16 cellular contexts compared by ENCODE assay signal in genomic region chr3:127448161-127448561, GRCh38.
A peak's percentile ranks its signal among the peaks of the same experiment; 100 is the strongest.
DNase-seq lines count a peak whose midpoint lies in the region; ATAC-seq and TF ChIP-seq lines count a peak whose summit lies in the region.
"Had no signal": no experiment of that assay in that cellular context is flagged by ENCODE, and none has a peak within 500 bp of the region (broad histone marks: within the 10 kb centered on the region; RNA-seq: fewer than 3 reads in every experiment).

No MANE protein-coding gene starts in this region.

- H3K36me3 Mint-ChIP-seq in CD14-positive monocyte = no peaks in the 10 kb centered on the region
- H3K36me3 Mint-ChIP-seq in naive thymus-derived CD4-positive, alpha-beta T cell = no peaks in the 10 kb centered on the region

- H3K27ac Mint-ChIP-seq in CD14-positive monocyte = no peak overlapping the region
- H3K27ac Mint-ChIP-seq in naive thymus-derived CD4-positive, alpha-beta T cell = no peak overlapping the region
- H3K27ac Mint-ChIP-seq: CD4-positive, alpha-beta T cell; nephron had no signal

- H3K9me3 ChIP-seq in naive thymus-derived CD4-positive, alpha-beta T cell (ENCODE audit: control insufficient read depth in 2 of 3, low read length in 3 of 3) = no peaks in the 10 kb centered on the region

- in situ Hi-C loops in SK-MEL-5 (cut with HindIII; ENCODE audit: low pct_unique_long_range_greater_than_20kb, low sequenced_read_pairs) = no loop called here

- no peak overlapping the region for H3K27ac ChIP-seq in naive thymus-derived CD4-positive, alpha-beta T cell (ENCODE audit: low read depth, low read length)
- H3K27ac ChIP-seq: skin epidermis had no signal

- H3K9me3 Mint-ChIP-seq in CD14-positive monocyte = peaks cover 0 to 3% (median 0%) of the 10 kb centered on the region in 7 donors
- peaks cover 0 to 5% (median 0%) of the 10 kb centered on the region in 11 donors for H3K9me3 Mint-ChIP-seq in naive thymus-derived CD4-positive, alpha-beta T cell
- H3K9me3 Mint-ChIP-seq: CD4-positive, alpha-beta T cell; nephron had no signal

- no peak for TF ChIP-seq CTCF in CD14-positive monocyte (IDR thresholded peaks at IDR 0.05)

- no peak overlapping the region for H3K4me3 Mint-ChIP-seq in CD14-positive monocyte
- H3K4me3 Mint-ChIP-seq in naive thymus-derived CD4-positive, alpha-beta T cell = no peak overlapping the region
- H3K4me3 Mint-ChIP-seq: CD4-positive, alpha-beta T cell; nephron had no signal

- H3K4me3 ChIP-seq in naive thymus-derived CD4-positive, alpha-beta T cell (ENCODE audit: low read length) = no peak overlapping the region
- H3K4me3 ChIP-seq: skin epidermis had no signal

- H3K36me3 ChIP-seq in naive thymus-derived CD4-positive, alpha-beta T cell (ENCODE audit: control insufficient read depth in 2 of 3, insufficient read depth in 3 of 3, low read length in 3 of 3) = no peaks in the 10 kb centered on the region

- H3K4me1 Mint-ChIP-seq in CD14-positive monocyte = no peaks in the 10 kb centered on the region
- no peaks in the 10 kb centered on the region for H3K4me1 Mint-ChIP-seq in naive thymus-derived CD4-positive, alpha-beta T cell
- H3K4me1 Mint-ChIP-seq: nephron had no signal

- POLR2A ChIA-PET in naive thymus-derived CD4-positive, alpha-beta T cell (lab: Charles Lee) = no interaction called here

- ATAC-seq in HG03139 (IDR thresholded peaks at IDR 0.05; ENCODE audit: unreplicated experiment) (no peak), GM19328 (IDR thresholded peaks at IDR 0.05; ENCODE audit: unreplicated experiment) (no peak)
- ATAC-seq in naive thymus-derived CD4-positive, alpha-beta T cell = no peak
- ATAC-seq: left lobe of liver had no signal

- CTCF ChIA-PET in naive thymus-derived CD4-positive, alpha-beta T cell (lab: Charles Lee) = no interaction called here

- DNase-seq in CD14-positive monocyte (ENCODE audit: low spot score) (peak; percentile 15), NAMALWA (ENCODE audit: low spot score) (peak; percentile 64), SK-MEL-5 (ENCODE audit: low read depth, low spot score) (peak; percentile 46), iPS-NIHi11 (ENCODE audit: low spot score) (peak; percentile 33)
- DNase-seq in activated CD4-positive, alpha-beta T cell treated with anti-CD3 and anti-CD28 coated beads for 1 hour = no peak
- no peak for DNase-seq in naive thymus-derived CD4-positive, alpha-beta T cell
- DNase-seq: activated T-cell treated with anti-CD3 and anti-CD28 coated beads for 4 hours, anterior cingulate cortex, NCI-H526 treated with DMSO at 0.1 percent for 48 hours, substantia nigra had no signal

- intact Hi-C loops in CD14-positive monocyte (cut with micrococcal nuclease) = no loop called here
- intact Hi-C loops in naive thymus-derived CD4-positive, alpha-beta T cell (cut with micrococcal nuclease) = no loop called here

- H3K4me1 ChIP-seq in naive thymus-derived CD4-positive, alpha-beta T cell (ENCODE audit: control insufficient read depth in 2 of 2, insufficient read depth in 2 of 2, low read length in 2 of 2) = no peaks in the 10 kb centered on the region

- peaks cover 6 to 14% (median 14%) of the 10 kb centered on the region in 3 donors for H3K27me3 Mint-ChIP-seq in CD14-positive monocyte (ENCODE audit: low read depth in 3 of 3)
- peaks cover 0 to 64% (median 33%) of the 10 kb centered on the region in 5 donors for H3K27me3 Mint-ChIP-seq in naive thymus-derived CD4-positive, alpha-beta T cell

- no peaks in the 10 kb centered on the region for H3K27me3 ChIP-seq in naive thymus-derived CD4-positive, alpha-beta T cell (ENCODE audit: control insufficient read depth in 2 of 2, insufficient read depth in 2 of 2, low read length in 2 of 2)

Comparison
In these comparisons a context has a peak if more than half of its experiments do, and no peak if none do; other contexts are left out.
1. DNase-seq: peak in CD14-positive monocyte (single experiment), NAMALWA (single experiment), SK-MEL-5 (single experiment) and iPS-NIHi11 (single experiment); none in activated CD4-positive, alpha-beta T cell treated with anti-CD3 and anti-CD28 coated beads for 1 hour (single experiment) and naive thymus-derived CD4-positive, alpha-beta T cell (0 of 9).